In the genomic region with DNA sequence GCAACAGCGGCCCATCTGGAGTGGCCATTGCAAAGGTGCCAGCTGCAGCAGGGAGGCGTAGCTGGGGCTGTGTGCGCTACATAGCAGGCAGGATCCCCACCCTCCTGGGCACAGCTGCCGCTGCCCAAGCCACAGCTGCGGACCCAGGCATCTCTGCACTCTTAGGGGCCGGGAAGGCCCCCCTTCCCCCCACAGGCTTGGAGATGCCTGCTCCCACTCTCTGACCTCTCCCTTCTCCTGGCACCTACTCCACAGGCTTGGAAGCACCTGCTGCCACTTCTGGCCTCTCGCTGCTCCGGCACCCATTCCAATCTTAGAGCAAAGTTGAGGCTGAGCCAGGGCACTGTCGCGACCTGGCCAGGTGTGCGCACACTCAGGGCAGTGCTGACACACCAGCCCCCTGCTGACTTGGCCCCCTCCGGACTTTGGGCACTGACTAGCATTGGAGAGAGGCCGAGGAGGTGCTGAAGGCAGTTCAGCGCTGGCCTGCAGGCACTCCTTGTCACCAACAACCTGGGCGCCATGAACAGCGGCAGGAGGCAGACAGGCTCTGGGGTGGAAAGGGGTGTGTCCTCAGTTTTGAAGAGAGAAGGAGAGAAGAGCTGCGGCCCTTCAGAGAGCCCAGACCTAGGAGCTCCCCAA, we compare ENCODE assay signal across 26 cellular contexts. TPM values are rescaled to one million over a fixed set of nuclear protein-coding genes. Genes with fewer than 3 reads are reported as not detected.
A peak's percentile ranks its signal among the peaks of the same experiment; 100 is the strongest.
DNase-seq lines count a peak whose midpoint lies in the region; ATAC-seq and TF ChIP-seq lines count a peak whose summit lies in the region.
"Had no signal": no experiment of that assay in that cellular context is flagged by ENCODE, and none has a peak within 500 bp of the region (broad histone marks: within the 10 kb centered on the region; RNA-seq: fewer than 3 reads in every experiment).

No MANE protein-coding gene starts in this region.

- H3K27me3 Mint-ChIP-seq in natural killer cell treated with Interleukin-12 subunit alpha and Interleukin-12 subunit beta and Interleukin-15 and Interleukin-18, amount 100 ng/mL, for 72 hours = no peaks in the 10 kb centered on the region
- H3K27me3 Mint-ChIP-seq in natural killer cell (ENCODE audit: low read depth in 2 of 2) = no peaks in the 10 kb centered on the region
- H3K27me3 Mint-ChIP-seq: B cell had no signal

- no peaks in the 10 kb centered on the region for H3K9me3 Mint-ChIP-seq in natural killer cell treated with Interleukin-12 subunit alpha and Interleukin-12 subunit beta and Interleukin-15 and Interleukin-18, amount 100 ng/mL, for 72 hours
- H3K9me3 Mint-ChIP-seq in natural killer cell = no peaks in the 10 kb centered on the region
- H3K9me3 Mint-ChIP-seq: CD8-positive, alpha-beta T cell had no signal

- H3K27ac ChIP-seq in right cardiac atrium (ENCODE audit: low read length) (no peak overlapping the region), subcutaneous abdominal adipose tissue (ENCODE audit: low read depth, low read length) (peak overlapping the region; percentile 44)
- H3K27ac ChIP-seq: 22Rv1, C4-2B, GM23248, RWPE1, SK-N-MC had no signal

- H3K4me3 ChIP-seq in right cardiac atrium (ENCODE audit: low read length) (no peak overlapping the region), subcutaneous abdominal adipose tissue (ENCODE audit: low read depth in 1 of 5, low read length in 5 of 5) (peak overlapping the region in 1 of 5 donors; percentile 7)
- H3K4me3 ChIP-seq: GM12878, GM23248, SK-N-MC had no signal

- H3K9me3 ChIP-seq in right cardiac atrium (ENCODE audit: control insufficient read depth, low read length) (no peaks in the 10 kb centered on the region), subcutaneous abdominal adipose tissue (ENCODE audit: control insufficient read depth in 5 of 5, low read length in 5 of 5) (no peaks in the 10 kb centered on the region)

- no peak overlapping the region for H3K27ac Mint-ChIP-seq in natural killer cell treated with Interleukin-12 subunit alpha and Interleukin-12 subunit beta and Interleukin-15 and Interleukin-18, amount 100 ng/mL, for 72 hours
- H3K27ac Mint-ChIP-seq in natural killer cell = no peak overlapping the region
- H3K27ac Mint-ChIP-seq: B cell; CD8-positive, alpha-beta T cell; H9 had no signal

- H3K4me1 Mint-ChIP-seq in natural killer cell treated with Interleukin-12 subunit alpha and Interleukin-12 subunit beta and Interleukin-15 and Interleukin-18, amount 100 ng/mL, for 72 hours (ENCODE audit: low read depth in 2 of 2) = no peaks in the 10 kb centered on the region
- no peaks in the 10 kb centered on the region for H3K4me1 Mint-ChIP-seq in natural killer cell
- H3K4me1 Mint-ChIP-seq: B cell, H9 had no signal

- H3K9ac ChIP-seq in subcutaneous abdominal adipose tissue (ENCODE audit: low read length in 5 of 5) = no peak overlapping the region
- H3K9ac ChIP-seq: GM23248 had no signal

- no peaks in the 10 kb centered on the region for H3K27me3 ChIP-seq in right cardiac atrium (ENCODE audit: control insufficient read depth, insufficient read depth)
- H3K27me3 ChIP-seq in subcutaneous abdominal adipose tissue (ENCODE audit: control insufficient read depth in 5 of 5, insufficient read depth in 4 of 5, low read length in 5 of 5) = no peaks in the 10 kb centered on the region

- H3K4me3 Mint-ChIP-seq in natural killer cell treated with Interleukin-12 subunit alpha and Interleukin-12 subunit beta and Interleukin-15 and Interleukin-18, amount 100 ng/mL, for 72 hours = no peak overlapping the region
- no peak overlapping the region for H3K4me3 Mint-ChIP-seq in natural killer cell
- H3K4me3 Mint-ChIP-seq: B cell; CD8-positive, alpha-beta T cell; H9 had no signal

- WGBS in right cardiac atrium = 89% methylated on average over 17 of the region's 17 CpGs

- TF ChIP-seq CTCF in natural killer cell (IDR thresholded peaks at IDR 0.05) = no peak

- intact Hi-C loops in natural killer cell (cut with micrococcal nuclease) = no loop called here
- intact Hi-C loops in right cardiac atrium (cut with DNase I) = no loop called here
- intact Hi-C loops in head of caudate nucleus (cut with DNase I) = no loop called here

- DNase-seq in DMS 273 (lab: John Stamatoyannopoulos, UW; ENCODE audit: unreplicated experiment) = peak; percentile 22
- no peak for DNase-seq in DMS 273 treated with DMSO at 0.1 percent for 48 hours (lab: John Stamatoyannopoulos, UW)
- DNase-seq in natural killer cell treated with Interleukin-12 subunit alpha and Interleukin-12 subunit beta and Interleukin-15 and Interleukin-18, amount 100 ng/mL, for 72 hours (ENCODE audit: low spot score) = no peak
- DNase-seq in natural killer cell = no peak
- peak in 1 of 3 donors; percentile 36 for DNase-seq in right cardiac atrium
- no peak for DNase-seq in activated naive CD4-positive, alpha-beta T cell treated with anti-CD3 and anti-CD28 coated beads, Interleukin-2, amount 50 U/mL, for 16 hours
- no peak for DNase-seq in head of caudate nucleus
- DNase-seq: CD8-positive, alpha-beta T cell; DMS153; H9; KBM-7; NCI-H1417 treated with DMSO at 0.1 percent for 48 hours; NCI-H187; NCI-H2171 treated with DMSO at 0.1 percent for 48 hours; NCI-H446 treated with DMSO at 0.1 percent for 48 hours; NCI-H526; NCI-H82; SIG-M5 had no signal

- no peaks in the 10 kb centered on the region for H3K4me1 ChIP-seq in right cardiac atrium (ENCODE audit: control insufficient read depth, insufficient read depth, low read length)
- H3K4me1 ChIP-seq in subcutaneous abdominal adipose tissue (ENCODE audit: control insufficient read depth in 5 of 5, insufficient read depth in 5 of 5, low read length in 5 of 5) = peaks cover 3 to 34% (median 15%) of the 10 kb centered on the region in 5 donors

- ATAC-seq in natural killer cell treated with Interleukin-12 subunit alpha and Interleukin-12 subunit beta and Interleukin-15 and Interleukin-18, amount 100 ng/mL, for 72 hours = peak; percentile 27 to 50
- ATAC-seq in natural killer cell = no peak
- ATAC-seq in right cardiac atrium = peak; percentile 26 to 45
- ATAC-seq: CD8-positive, alpha-beta T cell; GM12878 had no signal

- H3K36me3 ChIP-seq in subcutaneous abdominal adipose tissue (ENCODE audit: control insufficient read depth in 5 of 5, insufficient read depth in 5 of 5, low read length in 5 of 5) = no peaks in the 10 kb centered on the region

- no peaks in the 10 kb centered on the region for H3K36me3 Mint-ChIP-seq in natural killer cell treated with Interleukin-12 subunit alpha and Interleukin-12 subunit beta and Interleukin-15 and Interleukin-18, amount 100 ng/mL, for 72 hours
- no peaks in the 10 kb centered on the region for H3K36me3 Mint-ChIP-seq in natural killer cell
- H3K36me3 Mint-ChIP-seq: CD8-positive, alpha-beta T cell had no signal

RNA-seq across cellular contexts. Expression of a gene that starts 18.4 kb away (rescaled TPM):
- 10 to 100 TPM; 19.9 to 21.0 TPM for total RNA-seq in natural killer cell treated with Interleukin-12 subunit alpha and Interleukin-12 subunit beta and Interleukin-15 and Interleukin-18, amount 100 ng/mL, for 72 hours
- 10 to 100 TPM; 32.2 to 42.4 (median 35.7) TPM for total RNA-seq in natural killer cell
- 10 to 100 TPM in 3 of 4 donors, 1 to 10 TPM in 1; 9.1 to 14.8 (median 11.8) TPM for total RNA-seq in right cardiac atrium
- polyA plus RNA-seq in right cardiac atrium = 10.1 TPM

RNA-seq across cellular contexts. Expression of a gene that starts 18.7 kb away (rescaled TPM):
- total RNA-seq in natural killer cell treated with Interleukin-12 subunit alpha and Interleukin-12 subunit beta and Interleukin-15 and Interleukin-18, amount 100 ng/mL, for 72 hours = 10 to 100 TPM; 11.5 to 15.8 TPM
- 10 to 100 TPM; 22.8 to 26.7 (median 26.2) TPM for total RNA-seq in natural killer cell
- 10 to 100 TPM; 13.1 to 17.6 (median 15.6) TPM for total RNA-seq in right cardiac atrium
- polyA plus RNA-seq in right cardiac atrium = 9.3 TPM

RNA-seq across cellular contexts. Expression of a gene that starts 43.2 kb away (rescaled TPM):
- 10 to 100 TPM; 31.1 to 62.6 TPM for total RNA-seq in natural killer cell treated with Interleukin-12 subunit alpha and Interleukin-12 subunit beta and Interleukin-15 and Interleukin-18, amount 100 ng/mL, for 72 hours
- total RNA-seq in natural killer cell (10 to 100 TPM; 68.5 to 75.1 (median 72.5) TPM), right cardiac atrium (10 to 100 TPM; 13.2 to 18.1 (median 15.2) TPM)
- polyA plus RNA-seq in right cardiac atrium = 16.6 TPM

Comparison
In these comparisons a context has a peak if more than half of its experiments do, and no peak if none do; other contexts are left out.
1. ATAC-seq: peak in natural killer cell treated with Interleukin-12 subunit alpha and Interleukin-12 subunit beta and Interleukin-15 and Interleukin-18, amount 100 ng/mL, for 72 hours (2 of 2) and right cardiac atrium (2 of 2); none in natural killer cell (0 of 3).